Comparison of ENCODE assay signal across 9 cellular contexts in the genomic region with DNA sequence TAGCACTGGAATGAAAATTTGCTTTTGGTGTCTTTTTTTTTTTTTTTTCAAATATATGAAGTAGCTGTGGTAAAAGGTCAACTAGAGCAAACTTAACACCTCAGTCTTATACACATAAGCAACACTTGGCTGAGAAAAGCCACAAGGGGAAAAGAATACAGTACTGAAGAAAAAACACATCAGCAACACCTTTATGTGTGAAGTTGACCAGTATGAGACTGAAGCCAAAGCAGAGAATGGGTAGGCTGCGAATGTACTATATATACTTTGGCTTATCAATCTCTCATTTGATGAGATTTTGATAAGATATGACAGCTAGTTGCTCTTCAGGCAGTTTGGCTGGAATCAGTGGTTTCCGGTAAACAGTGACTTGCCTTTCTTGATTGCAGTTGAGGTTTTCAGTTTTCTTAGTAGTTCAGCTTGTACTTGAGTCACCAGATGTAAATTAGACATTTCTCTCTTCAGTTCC.
DNase-seq lines count a peak whose midpoint lies in the region; ATAC-seq and TF ChIP-seq lines count a peak whose summit lies in the region.
"Had no signal": no experiment of that assay in that cellular context is flagged by ENCODE, and none has a peak within 500 bp of the region (broad histone marks: within the 10 kb centered on the region; RNA-seq: fewer than 3 reads in every experiment).

No MANE protein-coding gene starts in this region.

- TF ChIP-seq CTCF in GM06990 (IDR thresholded peaks at IDR 0.05; ENCODE audit: insufficient read depth, low read length, poor library complexity, severe bottlenecking): no peak
- no peak for TF ChIP-seq CTCF in GM10266 (IDR thresholded peaks at IDR 0.05; ENCODE audit: control insufficient read depth, insufficient read depth, low read depth, missing control alignments)

- DNase-seq in GM06990 (ENCODE audit: extremely low read depth, insufficient read length) (peak; percentile 9), RPMI8226 (no peak), GM10266 (ENCODE audit: extremely low spot score) (no peak), NCI-H2227 (lab: John Stamatoyannopoulos, UW; ENCODE audit: unreplicated experiment) (no peak), SW480 (ENCODE audit: low spot score) (no peak)
- peak; percentile 40 for DNase-seq in central memory CD4-positive, alpha-beta T cell
- DNase-seq: GDM1 had no signal

- no peak overlapping the region for H3K4me3 ChIP-seq in GM06990 (replicated peaks; ENCODE audit: low read depth, low read length)

- H3K27me3 ChIP-seq in GM06990 (replicated peaks; ENCODE audit: control insufficient read depth, insufficient read depth, low read length): no peaks in the 10 kb centered on the region

- ATAC-seq in GM21526 (IDR thresholded peaks at IDR 0.05; ENCODE audit: low FRiP score, unreplicated experiment): peak; percentile 63
- peak; percentile 65 for ATAC-seq in HG03575 (IDR thresholded peaks at IDR 0.05; ENCODE audit: extremely low read depth, insufficient number of reproducible peaks, low FRiP score, unreplicated experiment)

- H3K36me3 ChIP-seq in GM06990 (ENCODE audit: control insufficient read depth, insufficient read depth, low read length): peaks cover 2% of the 10 kb centered on the region; the same call in 1 of the 2 replicates

Comparison
In these comparisons a context has a peak if more than half of its experiments do, and no peak if none do; other contexts are left out.
1. DNase-seq: peak in GM06990 (single experiment) and central memory CD4-positive, alpha-beta T cell (single experiment); none in RPMI8226 (single experiment), GM10266 (single experiment), NCI-H2227 (single experiment) and SW480 (single experiment).